In genomic region chr4:900073-900472, GRCh38 we compare ENCODE assay signal across 24 cellular contexts. TPM values are rescaled to one million over a fixed set of nuclear protein-coding genes. Genes with fewer than 3 reads are reported as not detected.
DNase-seq lines count a peak whose midpoint lies in the region; ATAC-seq and TF ChIP-seq lines count a peak whose summit lies in the region.
"Had no signal": no experiment of that assay in that cellular context is flagged by ENCODE, and none has a peak within 500 bp of the region (broad histone marks: within the 10 kb centered on the region; RNA-seq: fewer than 3 reads in every experiment).

No MANE protein-coding gene starts in this region.

- peaks cover 7% of the 10 kb centered on the region for H3K36me3 Mint-ChIP-seq in WTC11
- H3K36me3 Mint-ChIP-seq in endodermal cell (ENCODE audit: low read depth) = peaks cover 45% of the 10 kb centered on the region
- peaks cover 71% of the 10 kb centered on the region for H3K36me3 Mint-ChIP-seq in stimulated activated effector memory CD8-positive, alpha-beta T cell treated with anti-CD3 and anti-CD28 coated beads, Interleukin-12 subunit alpha, Interleukin-12 subunit beta, amount 100 ng/mL, for 72 hours

- H3K9ac ChIP-seq in endodermal cell (ENCODE audit: extremely low read depth, low read length, poor library complexity, severe bottlenecking) = no peak overlapping the region
- H3K9ac ChIP-seq: BLaER1 treated with 17β-estradiol and CSF1 and Interleukin-3, amounts not matched to agents 10 nM and 100 nM; SK-N-SH had no signal

- H3K4me1 ChIP-seq in right cardiac atrium (ENCODE audit: control insufficient read depth, insufficient read depth, low read length) = no peaks in the 10 kb centered on the region
- H3K4me1 ChIP-seq in left ventricle myocardium inferior = peaks cover 7% of the 10 kb centered on the region
- no peaks in the 10 kb centered on the region for H3K4me1 ChIP-seq in endodermal cell (ENCODE audit: control insufficient read depth, insufficient read depth, low read length)
- H3K4me1 ChIP-seq: BLaER1 treated with 17β-estradiol and CSF1 and Interleukin-3, amounts not matched to agents 10 nM and 100 nM had no signal

- intact Hi-C loops in right cardiac atrium (cut with DNase I) (no loop called here), left ventricle myocardium inferior (cut with micrococcal nuclease) (no loop called here)

- H3K27me3 ChIP-seq in right cardiac atrium (ENCODE audit: control insufficient read depth, insufficient read depth) = no peaks in the 10 kb centered on the region
- H3K27me3 ChIP-seq in left ventricle myocardium inferior (ENCODE audit: low read depth) = no peaks in the 10 kb centered on the region
- no peaks in the 10 kb centered on the region for H3K27me3 ChIP-seq in endodermal cell (ENCODE audit: control insufficient read depth, insufficient read depth, low read length, poor library complexity, severe bottlenecking)
- H3K27me3 ChIP-seq: BLaER1 treated with 17β-estradiol and CSF1 and Interleukin-3, amounts not matched to agents 10 nM and 100 nM had no signal

- no peaks in the 10 kb centered on the region for H3K9me3 ChIP-seq in right cardiac atrium (ENCODE audit: control insufficient read depth, low read length)
- H3K9me3 ChIP-seq in left ventricle myocardium inferior (replicated peaks) = no peaks in the 10 kb centered on the region
- no peaks in the 10 kb centered on the region for H3K9me3 ChIP-seq in endodermal cell (ENCODE audit: control insufficient read depth, low read length)
- H3K9me3 ChIP-seq: BLaER1 treated with 17β-estradiol and CSF1 and Interleukin-3, amounts not matched to agents 10 nM and 100 nM; SK-N-SH had no signal

- H3K27me3 Mint-ChIP-seq in WTC11 (ENCODE audit: low read depth) (no peaks in the 10 kb centered on the region), endodermal cell (ENCODE audit: insufficient read depth) (no peaks in the 10 kb centered on the region)
- H3K27me3 Mint-ChIP-seq: CD4-positive, alpha-beta memory T cell; IgD-negative memory B cell had no signal

- H3K27ac ChIP-seq in right cardiac atrium (ENCODE audit: low read length) (no peak overlapping the region), left ventricle myocardium inferior (replicated peaks) (no peak overlapping the region), endodermal cell (ENCODE audit: low read depth, low read length) (no peak overlapping the region)
- H3K27ac ChIP-seq: BLaER1 treated with 17β-estradiol and CSF1 and Interleukin-3, amounts not matched to agents 10 nM and 100 nM; HL-60 had no signal

- ATAC-seq in right cardiac atrium = no peak
- ATAC-seq in WTC11 = no peak
- ATAC-seq in stimulated activated effector memory CD8-positive, alpha-beta T cell treated with anti-CD3 and anti-CD28 coated beads, Interleukin-12 subunit alpha, Interleukin-12 subunit beta, amount 100 ng/mL, for 72 hours = no peak
- no peak for ATAC-seq in GM18909 (IDR thresholded peaks at IDR 0.05; ENCODE audit: poor library complexity, unreplicated experiment)
- no peak for ATAC-seq in HG03439 (IDR thresholded peaks at IDR 0.05; ENCODE audit: unreplicated experiment)
- ATAC-seq: Panc1 had no signal

- H3K4me3 Mint-ChIP-seq in WTC11 (no peak overlapping the region), endodermal cell (no peak overlapping the region)
- H3K4me3 Mint-ChIP-seq in stimulated activated effector memory CD8-positive, alpha-beta T cell treated with anti-CD3 and anti-CD28 coated beads, Interleukin-12 subunit alpha, Interleukin-12 subunit beta, amount 100 ng/mL, for 72 hours = no peak overlapping the region
- H3K4me3 Mint-ChIP-seq: CD4-positive, alpha-beta memory T cell had no signal

- H3K36me3 ChIP-seq in left ventricle myocardium inferior (peaks cover 41% of the 10 kb centered on the region), endodermal cell (ENCODE audit: control insufficient read depth, insufficient read depth, low read length) (peaks cover 9% of the 10 kb centered on the region)

- H3K4me1 Mint-ChIP-seq in WTC11 = peaks cover 7% of the 10 kb centered on the region
- peaks cover 6% of the 10 kb centered on the region for H3K4me1 Mint-ChIP-seq in endodermal cell
- H3K4me1 Mint-ChIP-seq in stimulated activated effector memory CD8-positive, alpha-beta T cell treated with anti-CD3 and anti-CD28 coated beads, Interleukin-12 subunit alpha, Interleukin-12 subunit beta, amount 100 ng/mL, for 72 hours = peaks cover 19% of the 10 kb centered on the region
- H3K4me1 Mint-ChIP-seq: IgD-negative memory B cell had no signal

- CTCF ChIA-PET in WTC11 (lab: Charles Lee) = no interaction called here

- H3K27ac Mint-ChIP-seq in WTC11 (peak overlapping the region; percentile 65), endodermal cell (peak overlapping the region; percentile 82)
- peak overlapping the region; percentile 87 for H3K27ac Mint-ChIP-seq in stimulated activated effector memory CD8-positive, alpha-beta T cell treated with anti-CD3 and anti-CD28 coated beads, Interleukin-12 subunit alpha, Interleukin-12 subunit beta, amount 100 ng/mL, for 72 hours

- in situ Hi-C loops in GM13976 (cut with MboI; ENCODE audit: low sequenced_read_pairs, unreplicated experiment) = no loop called here

- TF ChIP-seq CTCF in left ventricle myocardium inferior (IDR thresholded peaks at IDR 0.05; ENCODE audit: borderline replicate concordance) (no peak), WTC11 (IDR thresholded peaks at IDR 0.05) (no peak), endodermal cell (conservative IDR thresholded peaks at IDR 0.05) (no peak), GM13976 (IDR thresholded peaks at IDR 0.05; ENCODE audit: borderline replicate concordance, control extremely low read depth, extremely low read depth, insufficient read depth, missing control alignments) (no peak)

- peak in 2 of 3 donors; percentile 18 to 40 for DNase-seq in right cardiac atrium
- no peak for DNase-seq in left ventricle myocardium inferior
- DNase-seq in WTC11 (ENCODE audit: low spot score) = no peak
- no peak for DNase-seq in endodermal cell
- no peak for DNase-seq in stimulated activated effector memory CD8-positive, alpha-beta T cell treated with anti-CD3 and anti-CD28 coated beads, Interleukin-12 subunit alpha, Interleukin-12 subunit beta, amount 100 ng/mL, for 72 hours (ENCODE audit: low spot score in 2 of 2)
- DNase-seq in GM13976 (ENCODE audit: low spot score) = no peak
- DNase-seq: 8988T; CD4-positive, alpha-beta memory T cell; DND-41; Karpas-422; MV-4-11; NCI-H1105 treated with DMSO at 0.1 percent for 48 hours; NCI-H2029 treated with DMSO at 0.1 percent for 48 hours; NCI-H226; NCI-H524; NCI-H774; SIG-M5; SK-N-SH had no signal

- 94% methylated on average over 26 of the region's 26 CpGs for WGBS in right cardiac atrium
- 96 to 98% methylated on average over 26 of the region's 26 CpGs for WGBS in endodermal cell (ENCODE audit: insufficient coverage in 1 of 2, insufficient read length in 1 of 2), 2 experiments

- no peaks in the 10 kb centered on the region for H3K9me3 Mint-ChIP-seq in WTC11
- no peaks in the 10 kb centered on the region for H3K9me3 Mint-ChIP-seq in endodermal cell
- no peaks in the 10 kb centered on the region for H3K9me3 Mint-ChIP-seq in stimulated activated effector memory CD8-positive, alpha-beta T cell treated with anti-CD3 and anti-CD28 coated beads, Interleukin-12 subunit alpha, Interleukin-12 subunit beta, amount 100 ng/mL, for 72 hours
- H3K9me3 Mint-ChIP-seq: IgD-negative memory B cell had no signal

- H3K4me3 ChIP-seq in right cardiac atrium (ENCODE audit: low read length) (no peak overlapping the region), left ventricle myocardium inferior (no peak overlapping the region), endodermal cell (ENCODE audit: low read length) (no peak overlapping the region)
- H3K4me3 ChIP-seq: BLaER1 treated with 17β-estradiol and CSF1 and Interleukin-3, amounts not matched to agents 10 nM and 100 nM had no signal

- POLR2A ChIA-PET in WTC11 (lab: Charles Lee) = no interaction called here

TF ChIP-seq in WTC11, 78 proteins besides CTCF, POLR2A, EP300 and RAD21 (continues in another document):
- TF ChIP-seq FOXP1 (CRISPR knock-in tag; IDR thresholded peaks at IDR 0.05; ENCODE audit: borderline replicate concordance) (no peak), CREM (CRISPR knock-in tag; IDR thresholded peaks at IDR 0.05) (no peak), ELF4 (CRISPR knock-in tag; IDR thresholded peaks at IDR 0.05; ENCODE audit: low read depth) (no peak), TEAD4 (CRISPR knock-in tag; IDR thresholded peaks at IDR 0.05) (no peak), ZNF121 (CRISPR knock-in tag; IDR thresholded peaks at IDR 0.05) (no peak), KAT7 (CRISPR knock-in tag; IDR thresholded peaks at IDR 0.05; ENCODE audit: borderline replicate concordance) (no peak), RORB (CRISPR knock-in tag; IDR thresholded peaks at IDR 0.05) (no peak), ATF1 (CRISPR knock-in tag; IDR thresholded peaks at IDR 0.05) (no peak)
- TF ChIP-seq, protein P1, sequence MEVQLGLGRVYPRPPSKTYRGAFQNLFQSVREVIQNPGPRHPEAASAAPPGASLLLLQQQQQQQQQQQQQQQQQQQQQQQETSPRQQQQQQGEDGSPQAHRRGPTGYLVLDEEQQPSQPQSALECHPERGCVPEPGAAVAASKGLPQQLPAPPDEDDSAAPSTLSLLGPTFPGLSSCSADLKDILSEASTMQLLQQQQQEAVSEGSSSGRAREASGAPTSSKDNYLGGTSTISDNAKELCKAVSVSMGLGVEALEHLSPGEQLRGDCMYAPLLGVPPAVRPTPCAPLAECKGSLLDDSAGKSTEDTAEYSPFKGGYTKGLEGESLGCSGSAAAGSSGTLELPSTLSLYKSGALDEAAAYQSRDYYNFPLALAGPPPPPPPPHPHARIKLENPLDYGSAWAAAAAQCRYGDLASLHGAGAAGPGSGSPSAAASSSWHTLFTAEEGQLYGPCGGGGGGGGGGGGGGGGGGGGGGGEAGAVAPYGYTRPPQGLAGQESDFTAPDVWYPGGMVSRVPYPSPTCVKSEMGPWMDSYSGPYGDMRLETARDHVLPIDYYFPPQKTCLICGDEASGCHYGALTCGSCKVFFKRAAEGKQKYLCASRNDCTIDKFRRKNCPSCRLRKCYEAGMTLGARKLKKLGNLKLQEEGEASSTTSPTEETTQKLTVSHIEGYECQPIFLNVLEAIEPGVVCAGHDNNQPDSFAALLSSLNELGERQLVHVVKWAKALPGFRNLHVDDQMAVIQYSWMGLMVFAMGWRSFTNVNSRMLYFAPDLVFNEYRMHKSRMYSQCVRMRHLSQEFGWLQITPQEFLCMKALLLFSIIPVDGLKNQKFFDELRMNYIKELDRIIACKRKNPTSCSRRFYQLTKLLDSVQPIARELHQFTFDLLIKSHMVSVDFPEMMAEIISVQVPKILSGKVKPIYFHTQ (CRISPR knock-in tag; IDR thresholded peaks at IDR 0.05) = no peak

RNA-seq across cellular contexts. Expression of gene GAK, which starts 32.0 kb away (rescaled TPM):
- total RNA-seq in right cardiac atrium = 10 to 100 TPM; 35.5 to 40.2 (median 37.6) TPM
- 45.6 TPM for polyA plus RNA-seq in right cardiac atrium
- 25.1 TPM for total RNA-seq in left ventricle myocardium inferior
- total RNA-seq in WTC11 (2021) = 108 to 121 TPM (median 108 TPM) in 3 replicates
- 100 to 1,000 TPM; 104 to 121 TPM for total RNA-seq in endodermal cell
- 61.6 TPM for polyA plus RNA-seq in endodermal cell (2013, experiment 1 of 2)
- 52.7 TPM for polyA plus RNA-seq in endodermal cell (2013, experiment 2 of 2)

RNA-seq across cellular contexts. Expression of gene TMEM175, which starts 32.2 kb away (rescaled TPM):
- total RNA-seq in right cardiac atrium (10 to 100 TPM; 20.9 to 26.0 (median 23.0) TPM), left ventricle myocardium inferior (20.3 TPM), WTC11 (2021) (6.4 to 10.6 TPM (median 9.2 TPM) in 3 replicates), endodermal cell (10 to 100 TPM; 15.9 to 23.0 TPM)
- 31.1 TPM for polyA plus RNA-seq in right cardiac atrium
- 21.9 TPM for polyA plus RNA-seq in endodermal cell (2013, experiment 1 of 2)
- 21.2 TPM for polyA plus RNA-seq in endodermal cell (2013, experiment 2 of 2)

Comparison
In these comparisons a context has a peak if more than half of its experiments do, and no peak if none do; other contexts are left out.
1. DNase-seq: peak in right cardiac atrium (2 of 3); none in left ventricle myocardium inferior (single experiment), WTC11 (single experiment), endodermal cell (single experiment), stimulated activated effector memory CD8-positive, alpha-beta T cell treated with anti-CD3 and anti-CD28 coated beads, Interleukin-12 subunit alpha, Interleukin-12 subunit beta, amount 100 ng/mL, for 72 hours (0 of 2) and GM13976 (single experiment).
2. Peak in every context shown above with its lines, with median percentiles within 50 percentile points of each other: H3K27ac Mint-ChIP-seq.